In the genomic region with DNA sequence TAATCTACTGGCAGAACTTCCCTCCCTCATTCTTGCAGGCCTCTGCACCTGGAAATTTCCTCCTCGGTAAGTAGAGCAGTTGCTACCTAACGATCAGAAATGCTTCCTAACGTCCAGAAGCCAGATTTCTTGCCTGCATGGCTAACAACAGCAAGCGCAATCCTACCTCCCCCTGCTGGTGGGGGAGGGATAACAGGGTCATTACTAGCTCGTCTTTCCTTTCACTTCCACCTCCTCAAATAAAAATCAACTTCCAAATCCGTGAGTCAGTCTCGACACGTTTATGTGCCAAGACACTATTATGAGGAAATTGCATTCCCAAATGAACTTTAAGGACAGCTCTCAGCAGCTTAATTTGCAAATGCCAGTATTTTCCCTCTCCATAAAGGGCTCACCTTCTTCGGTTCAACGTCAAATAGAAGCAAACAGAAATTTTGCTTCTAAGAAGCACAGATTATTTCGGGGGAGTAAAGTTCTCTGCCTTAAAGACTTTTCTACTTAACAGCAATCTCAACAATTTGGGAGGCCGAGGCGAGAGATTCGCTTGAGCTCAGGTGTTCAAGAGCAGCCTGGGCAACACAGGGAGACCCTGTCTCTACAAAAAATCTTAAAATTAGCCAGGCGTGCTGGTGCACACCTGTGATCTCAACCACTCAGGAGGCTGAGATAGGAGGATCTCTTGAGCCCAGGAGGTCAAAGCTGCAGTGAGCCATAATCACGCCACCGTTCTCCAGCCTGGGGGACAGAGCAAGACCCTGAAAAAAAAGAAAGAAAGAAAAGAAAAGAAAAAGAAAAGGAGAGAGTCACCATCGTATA, we compare ENCODE assay signal across 9 cellular contexts.
DNase-seq lines count a peak whose midpoint lies in the region; ATAC-seq and TF ChIP-seq lines count a peak whose summit lies in the region.
"Had no signal": no experiment of that assay in that cellular context is flagged by ENCODE, and none has a peak within 500 bp of the region (broad histone marks: within the 10 kb centered on the region; RNA-seq: fewer than 3 reads in every experiment).

No MANE protein-coding gene starts in this region.

- no peak overlapping the region for H3K27ac Mint-ChIP-seq in activated naive CD8-positive, alpha-beta T cell treated with anti-CD3 and anti-CD28 coated beads, Interleukin-2, amount 10 ng/mL, durations not matched to agents 7 days and 5 days

- TF ChIP-seq CTCF in AG09309 (IDR thresholded peaks at IDR 0.05; ENCODE audit: control insufficient read depth, insufficient read depth, low read depth, low read length, missing control alignments) (peak; percentile 67), GM10266 (IDR thresholded peaks at IDR 0.05; ENCODE audit: control insufficient read depth, insufficient read depth, low read depth, missing control alignments) (peak; percentile 57)

- peaks cover 4% of the 10 kb centered on the region for H3K4me1 Mint-ChIP-seq in activated naive CD8-positive, alpha-beta T cell treated with anti-CD3 and anti-CD28 coated beads, Interleukin-2, amount 10 ng/mL, durations not matched to agents 7 days and 5 days

- H3K27me3 Mint-ChIP-seq in activated naive CD8-positive, alpha-beta T cell treated with anti-CD3 and anti-CD28 coated beads, Interleukin-2, amount 10 ng/mL, durations not matched to agents 7 days and 5 days: peaks cover 1% of the 10 kb centered on the region

- DNase-seq in AG09309 (ENCODE audit: low read depth) (peak; percentile 4), GM10266 (ENCODE audit: extremely low spot score) (peak; percentile 7), NOMO-1 (lab: John Stamatoyannopoulos, UW; ENCODE audit: unreplicated experiment in 2 of 2) (peak; percentile 67 to 70), kidney tubule cell (ENCODE audit: low spot score) (peak; percentile 64), superior temporal gyrus (ENCODE audit: extremely low spot score) (peak; percentile 17)
- DNase-seq in activated naive CD8-positive, alpha-beta T cell treated with anti-CD3 and anti-CD28 coated beads, Interleukin-2, amount 10 ng/mL, durations not matched to agents 7 days and 5 days: peak; percentile 37
- no peak for DNase-seq in activated effector memory CD4-positive, alpha-beta T cell treated with Interleukin-2 at 50 U/mL for 16 hours

- no peaks in the 10 kb centered on the region for H3K9me3 Mint-ChIP-seq in activated naive CD8-positive, alpha-beta T cell treated with anti-CD3 and anti-CD28 coated beads, Interleukin-2, amount 10 ng/mL, durations not matched to agents 7 days and 5 days

- no peaks in the 10 kb centered on the region for H3K36me3 Mint-ChIP-seq in activated naive CD8-positive, alpha-beta T cell treated with anti-CD3 and anti-CD28 coated beads, Interleukin-2, amount 10 ng/mL, durations not matched to agents 7 days and 5 days

- peak; percentile 53 for ATAC-seq in HG02759 (IDR thresholded peaks at IDR 0.05; ENCODE audit: unreplicated experiment)
- ATAC-seq in activated naive CD8-positive, alpha-beta T cell treated with anti-CD3 and anti-CD28 coated beads, Interleukin-2, amount 10 ng/mL, durations not matched to agents 7 days and 5 days (ENCODE audit: low read depth): peak; percentile 52

- POLR2A ChIA-PET in activated naive CD8-positive, alpha-beta T cell treated with anti-CD3 and anti-CD28 coated beads, Interleukin-2, amount 10 ng/mL, durations not matched to agents 7 days and 5 days (lab: Charles Lee): no interaction called here

- H3K4me3 Mint-ChIP-seq in activated naive CD8-positive, alpha-beta T cell treated with anti-CD3 and anti-CD28 coated beads, Interleukin-2, amount 10 ng/mL, durations not matched to agents 7 days and 5 days: peak overlapping the region; percentile 72

- H3K4me3 ChIP-seq in AG09309 (ENCODE audit: control insufficient read depth, low read depth, low read length): no peak overlapping the region; the same call in 1 of the 2 replicates
- H3K4me3 ChIP-seq: skin epidermis had no signal
